23 cellular contexts compared by ENCODE assay signal in the genomic region with DNA sequence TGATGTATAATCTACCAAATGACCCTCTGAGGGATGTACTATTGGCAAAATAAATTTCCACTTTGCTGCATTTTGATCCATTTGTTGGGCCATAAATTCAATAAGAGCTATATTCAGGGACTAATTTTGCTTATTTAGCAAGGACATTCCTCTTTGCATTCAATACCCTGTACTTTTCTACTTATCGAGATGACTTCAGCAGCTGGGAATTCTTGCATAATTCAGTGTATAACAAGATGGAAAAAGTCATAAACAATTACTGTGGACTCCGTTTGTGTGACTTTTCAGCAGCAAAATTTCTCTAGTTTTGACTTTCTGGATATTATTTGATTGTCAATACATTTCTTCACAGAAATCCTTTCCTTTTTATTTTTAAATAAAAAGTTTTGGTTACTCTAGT.
"Had no signal": no experiment of that assay in that cellular context is flagged by ENCODE, and none has a peak within 500 bp of the region (broad histone marks: within the 10 kb centered on the region; RNA-seq: fewer than 3 reads in every experiment).

No MANE protein-coding gene starts in this region.

- H2AFZ ChIP-seq: neural progenitor cell, parathyroid adenoma had no signal

- H3K9ac ChIP-seq: neural progenitor cell, parathyroid adenoma had no signal

- H3K36me3 ChIP-seq: colonic mucosa, esophagus muscularis mucosa, gastrocnemius medialis, left lung, neural progenitor cell, right lobe of liver, stomach, thyroid gland had no signal

- H3K27me3 ChIP-seq: colonic mucosa, esophagus muscularis mucosa, gastrocnemius medialis, left lung, neural progenitor cell, right lobe of liver, stomach, thyroid gland had no signal

- H3K4me1 ChIP-seq: colonic mucosa, esophagus muscularis mucosa, gastrocnemius medialis, left lung, neural progenitor cell, parathyroid adenoma, right lobe of liver, stomach, thyroid gland had no signal

- H3K9me3 ChIP-seq: colonic mucosa, esophagus muscularis mucosa, gastrocnemius medialis, left lung, right lobe of liver, stomach, thyroid gland had no signal

- H3K4me3 ChIP-seq: colonic mucosa, esophagus muscularis mucosa, gastrocnemius medialis, left lung, neural progenitor cell, right lobe of liver, smooth muscle cell, stomach, thyroid gland had no signal

- H3K4me2 ChIP-seq: neural progenitor cell, smooth muscle cell had no signal

- H3K27ac ChIP-seq: colonic mucosa, esophagus muscularis mucosa, gastrocnemius medialis, left lung, neural progenitor cell, parathyroid adenoma, right lobe of liver, stomach, thyroid gland had no signal

- ATAC-seq: gastrocnemius medialis; left lung; naive thymus-derived CD4-positive, alpha-beta T cell; right lobe of liver had no signal

- DNase-seq: colonic mucosa; dermis blood vessel endothelial cell; effector memory CD4-positive, alpha-beta T cell; foreskin fibroblast; gastrocnemius medialis; head of caudate nucleus; kidney; left lung; mesendoderm; midbrain; naive thymus-derived CD4-positive, alpha-beta T cell; right lobe of liver; stimulated activated CD4-positive, alpha-beta T cell treated with anti-CD3 and anti-CD28 coated beads, Interleukin-12 subunit alpha, Interleukin-12 subunit beta, amount 100 ng/mL, for 4 hours; stimulated activated CD4-positive, alpha-beta T cell treated with anti-CD3 and anti-CD28 coated beads, Interleukin-1b, Interleukin-23, amount 100 ng/mL, for 48 hours; stimulated activated CD4-positive, alpha-beta T cell treated with anti-CD3 and anti-CD28 coated beads, Interleukin-4, amount 100 ng/mL, for 1 hour; stimulated activated CD8-positive, alpha-beta memory T cell treated with anti-CD3 and anti-CD28 coated beads, Interleukin-4, amount 100 ng/mL, for 48 hours; stimulated activated naive CD4-positive, alpha-beta T cell treated with Interleukin-2 at 50 U/mL for 16 hours; stomach; thyroid gland had no signal
